Comparison of ENCODE assay signal across 8 cellular contexts in genomic region chr15:67146875-67147381, GRCh38.
DNase-seq lines count a peak whose midpoint lies in the region; ATAC-seq and TF ChIP-seq lines count a peak whose summit lies in the region.

No MANE protein-coding gene starts in this region.

- peaks cover 0 to 82% (median 50%) of the 10 kb centered on the region in 4 donors for H3K4me1 ChIP-seq in tibial artery

- H3K4me3 Mint-ChIP-seq in dendritic cell treated with granulocyte-macrophage colony-stimulating factor and Interleukin-4, amounts not matched to agents 40 ng/mL and 50 ng/mL, for 4 days: no peak overlapping the region
- peak overlapping the region; percentile 11 for H3K4me3 Mint-ChIP-seq in mesothelial cell of epicardium

- H3K4me3 ChIP-seq in tibial artery: no peak overlapping the region

- H3K27me3 ChIP-seq in tibial artery: no peaks in the 10 kb centered on the region

- H3K27ac Mint-ChIP-seq in dendritic cell treated with granulocyte-macrophage colony-stimulating factor and Interleukin-4, amounts not matched to agents 40 ng/mL and 50 ng/mL, for 4 days: peak overlapping the region; percentile 78
- H3K27ac Mint-ChIP-seq in mesothelial cell of epicardium: peak overlapping the region; percentile 90

- ATAC-seq in HG02973 (IDR thresholded peaks at IDR 0.05; ENCODE audit: unreplicated experiment) (no peak), HG02588 (IDR thresholded peaks at IDR 0.05; ENCODE audit: unreplicated experiment) (no peak), HG03342 (IDR thresholded peaks at IDR 0.05; ENCODE audit: unreplicated experiment) (no peak)

- H3K27me3 Mint-ChIP-seq in dendritic cell treated with granulocyte-macrophage colony-stimulating factor and Interleukin-4, amounts not matched to agents 40 ng/mL and 50 ng/mL, for 4 days: peaks cover 11% of the 10 kb centered on the region
- H3K27me3 Mint-ChIP-seq in mesothelial cell of epicardium (ENCODE audit: low read depth): no peaks in the 10 kb centered on the region

- H3K9me3 ChIP-seq in tibial artery: no peaks in the 10 kb centered on the region

- peak overlapping the region; percentile 50 to 52 for H3K27ac ChIP-seq in tibial artery

- no peak for TF ChIP-seq CTCF in mesothelial cell of epicardium (IDR thresholded peaks at IDR 0.05; ENCODE audit: unreplicated experiment)
- no peak for TF ChIP-seq CTCF in tibial artery (IDR thresholded peaks at IDR 0.05)

- intact Hi-C loops in dendritic cell treated with granulocyte-macrophage colony-stimulating factor and Interleukin-4, amounts not matched to agents 40 ng/mL and 50 ng/mL, for 4 days (cut with micrococcal nuclease): loop anchor here (10.0 kb wide), 1 partner anchor 52 kb away; no protein-coding TSS in a partner anchor
- intact Hi-C loops in tibial artery (cut with DNase I; ENCODE audit: low total_unique reads): no loop called here

- H3K4me1 Mint-ChIP-seq in dendritic cell treated with granulocyte-macrophage colony-stimulating factor and Interleukin-4, amounts not matched to agents 40 ng/mL and 50 ng/mL, for 4 days (ENCODE audit: low read depth): peaks cover 62% of the 10 kb centered on the region
- peaks cover 72% of the 10 kb centered on the region for H3K4me1 Mint-ChIP-seq in mesothelial cell of epicardium

- H3K9me3 Mint-ChIP-seq in dendritic cell treated with granulocyte-macrophage colony-stimulating factor and Interleukin-4, amounts not matched to agents 40 ng/mL and 50 ng/mL, for 4 days: no peaks in the 10 kb centered on the region
- H3K9me3 Mint-ChIP-seq in mesothelial cell of epicardium: no peaks in the 10 kb centered on the region

- DNase-seq in DMS53 treated with DMSO at 0.1 percent for 48 hours (lab: John Stamatoyannopoulos, UW; ENCODE audit: unreplicated experiment): peak; percentile 84
- peak; percentile 86 for DNase-seq in RPMI7951 (ENCODE audit: low read depth)
- no peak for DNase-seq in mesothelial cell of epicardium (ENCODE audit: low spot score in 2 of 2, unreplicated experiment in 2 of 2)
- DNase-seq in tibial artery: peak in 1 of 2 donors; percentile 62

- no peaks in the 10 kb centered on the region for H3K36me3 Mint-ChIP-seq in dendritic cell treated with granulocyte-macrophage colony-stimulating factor and Interleukin-4, amounts not matched to agents 40 ng/mL and 50 ng/mL, for 4 days (ENCODE audit: low read depth)
- no peaks in the 10 kb centered on the region for H3K36me3 Mint-ChIP-seq in mesothelial cell of epicardium

- H3K36me3 ChIP-seq in tibial artery: no peaks in the 10 kb centered on the region

Comparison
In these comparisons a context has a peak if more than half of its experiments do, and no peak if none do; other contexts are left out.
1. DNase-seq: peak in DMS53 treated with DMSO at 0.1 percent for 48 hours (single experiment) and RPMI7951 (single experiment); none in mesothelial cell of epicardium (0 of 2).